8 cellular contexts compared by ENCODE assay signal in genomic region chr16:11256657-11257130, GRCh38. TPM values are rescaled to one million over a fixed set of nuclear protein-coding genes. Genes with fewer than 3 reads are reported as not detected.
A peak's percentile ranks its signal among the peaks of the same experiment; 100 is the strongest.
DNase-seq lines count a peak whose midpoint lies in the region; ATAC-seq and TF ChIP-seq lines count a peak whose summit lies in the region.

No MANE protein-coding gene starts in this region.

- peaks cover 0 to 38% of the 10 kb centered on the region in 2 donors for H3K4me1 ChIP-seq in adrenal gland (replicated peaks in 1 of 2)

- TF ChIP-seq POLR2A in adrenal gland (IDR thresholded peaks at IDR 0.05) = no peak

- ATAC-seq in left ventricle myocardium superior = peak; percentile 60
- no peak for ATAC-seq in GM18502 (IDR thresholded peaks at IDR 0.05; ENCODE audit: poor library complexity, unreplicated experiment)

- intact Hi-C loops in adrenal gland (cut with DNase I) = loop anchor here (2.0 to 10.0 kb wide), 4 partner anchors 98 to 289 kb away; no protein-coding TSS in a partner anchor
- intact Hi-C loops in left ventricle myocardium superior (cut with micrococcal nuclease) = loop anchor here (5.0 kb wide), 1 partner anchor 284 kb away; no protein-coding TSS in a partner anchor

- WGBS in adrenal gland, 4 donors = 0% methylated on average over 4 to 32 of the region's 32 CpGs

- no peaks in the 10 kb centered on the region for H3K9me3 ChIP-seq in adrenal gland (replicated peaks in 1 of 3)

- no peaks in the 10 kb centered on the region for H3K36me3 ChIP-seq in adrenal gland (replicated peaks in 1 of 2)

- no peak for TF ChIP-seq CTCF in adrenal gland (IDR thresholded peaks at IDR 0.05)

- peak overlapping the region; percentile 39 to 93 (median 60) for H3K4me3 ChIP-seq in adrenal gland

- peak overlapping the region; percentile 85 to 98 (median 96) for H3K27ac ChIP-seq in adrenal gland

- peak; percentile 63 for DNase-seq in D341Med (ENCODE audit: low spot score)
- peak; percentile 46 for DNase-seq in NCI-H226
- DNase-seq in adrenal gland = peak in 5 of 7 donors; percentile 63 to 71 (median 69)
- peak; percentile 86 for DNase-seq in left ventricle myocardium superior
- peak; percentile 62 for DNase-seq in retina
- DNase-seq in SHP77 treated with DMSO at 0.1 percent for 48 hours (lab: John Stamatoyannopoulos, UW) = no peak
- no peak for DNase-seq in SKM-1 (lab: John Stamatoyannopoulos, UW; ENCODE audit: unreplicated experiment)

- no peaks in the 10 kb centered on the region for H3K27me3 ChIP-seq in adrenal gland

RNA-seq across cellular contexts. Expression of gene SOCS1, which starts 0.7 kb away (rescaled TPM):
- total RNA-seq in adrenal gland = 1 to 10 TPM; 1.6 to 8.3 (median 5.1) TPM
- 10 to 100 TPM in 1 of 3 donors, 1 to 10 TPM in 1, under 1 TPM in 1; 0.53 to 11.9 (median 6.0) TPM for polyA plus RNA-seq in adrenal gland
- 3.8 TPM for total RNA-seq in left ventricle myocardium superior

RNA-seq across cellular contexts. Expression of gene TNP2, which starts 12.4 kb away (rescaled TPM):
- total RNA-seq in adrenal gland = not detected
- polyA plus RNA-seq in adrenal gland = not detected
- total RNA-seq in left ventricle myocardium superior = not detected

RNA-seq across cellular contexts. Expression of gene PRM3, which starts 16.7 kb away (rescaled TPM):
- not detected for total RNA-seq in adrenal gland
- polyA plus RNA-seq in adrenal gland = not detected
- total RNA-seq in left ventricle myocardium superior = not detected

RNA-seq across cellular contexts. Expression of gene PRM2, which starts 19.6 kb away (rescaled TPM):
- total RNA-seq in adrenal gland (not detected), left ventricle myocardium superior (not detected)
- not detected for polyA plus RNA-seq in adrenal gland

RNA-seq across cellular contexts. Expression of gene PRM1, which starts 24.4 kb away (rescaled TPM):
- total RNA-seq in adrenal gland (not detected), left ventricle myocardium superior (not detected)
- not detected for polyA plus RNA-seq in adrenal gland

Comparison
In these comparisons a context has a peak if more than half of its experiments do, and no peak if none do; other contexts are left out.
1. DNase-seq: peak in D341Med (single experiment), NCI-H226 (single experiment), adrenal gland (5 of 7), left ventricle myocardium superior (single experiment) and retina (single experiment); none in SHP77 treated with DMSO at 0.1 percent for 48 hours (single experiment) and SKM-1 (single experiment).